7 cellular contexts compared by ENCODE assay signal in the genomic region with DNA sequence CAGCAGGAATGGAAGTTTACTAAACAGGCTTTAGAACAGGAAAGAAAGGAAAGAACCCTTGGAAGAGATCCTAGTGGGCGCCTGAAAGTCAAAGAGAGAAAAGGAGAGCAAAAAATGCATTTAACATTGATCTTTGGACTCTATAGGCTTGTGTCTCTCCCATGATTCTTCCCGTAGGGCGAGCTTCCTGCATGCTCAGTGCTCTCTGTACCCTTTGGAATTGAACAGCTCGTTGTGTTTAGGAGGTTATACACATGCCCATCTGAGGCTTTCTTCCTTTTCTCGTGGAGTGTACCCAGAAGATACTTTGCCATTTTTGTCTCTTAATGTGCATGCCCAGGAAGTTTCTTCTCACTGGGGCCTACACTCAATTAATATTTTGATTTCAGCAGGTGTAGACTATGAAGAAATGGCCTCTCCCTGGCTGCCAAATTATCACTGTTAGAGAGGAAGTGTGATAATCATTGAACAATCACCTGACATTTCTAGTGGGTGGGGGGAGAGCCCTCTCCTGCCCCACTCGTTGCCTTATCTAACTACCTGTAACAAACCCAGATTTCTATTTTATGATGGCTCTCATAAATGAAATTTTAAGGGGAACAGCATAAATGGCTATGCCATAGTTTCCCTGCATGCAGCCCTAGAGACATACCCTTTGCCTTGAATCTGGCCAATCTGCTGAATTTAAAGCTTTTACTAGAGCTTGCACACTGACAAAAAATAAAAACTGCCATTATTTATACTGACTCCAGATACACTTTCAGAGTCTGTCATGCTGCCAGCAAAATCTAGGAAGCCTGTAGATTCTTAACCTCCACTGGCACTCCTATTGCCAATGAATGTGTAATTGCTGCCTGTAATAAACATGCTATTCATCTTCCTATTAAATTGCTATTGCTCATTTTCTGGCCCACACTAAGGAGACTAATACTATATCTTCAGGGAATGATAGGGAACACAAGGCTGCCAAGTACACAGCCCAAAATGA. TPM values are rescaled to one million over a fixed set of nuclear protein-coding genes. Genes with fewer than 3 reads are reported as not detected.
"Had no signal": no experiment of that assay in that cellular context is flagged by ENCODE, and none has a peak within 500 bp of the region (broad histone marks: within the 10 kb centered on the region; RNA-seq: fewer than 3 reads in every experiment).

No MANE protein-coding gene starts in this region.

RNA-seq across cellular contexts. Expression of gene MALL, which starts 56.0 kb away (rescaled TPM):
- total RNA-seq: activated B cell treated with CpG ODN at 0.5 μM for 24 hours; activated CD4-positive, alpha-beta memory T cell treated with anti-CD3 and anti-CD28 coated beads, Interleukin-2, amount 10 ng/mL, durations not matched to agents 7 days and 5 days; activated CD8-positive, alpha-beta memory T cell treated with anti-CD3 and anti-CD28 coated beads, Interleukin-2, amount 10 ng/mL, durations not matched to agents 7 days and 5 days; activated CD8-positive, alpha-beta T cell treated with anti-CD3 and anti-CD28 coated beads for 36 hours; activated CD8-positive, alpha-beta T cell treated with anti-CD3 and anti-CD28 coated beads, Interleukin-2, amount 10 ng/mL, durations not matched to agents 7 days and 5 days; T-helper 1 cell treated with Interleukin-12 subunit alpha and Interleukin-12 subunit beta and Interleukin-4 antibody, amounts not matched to agents 30 ng/mL and 1 ng/mL, for 36 hours; T-helper 2 cell treated with Interferon-gamma antibody and Interleukin-4, amounts not matched to agents 100 ng/mL and 5 ng/mL, for 36 hours had no signal
